20 cellular contexts compared by ENCODE assay signal in the genomic region with DNA sequence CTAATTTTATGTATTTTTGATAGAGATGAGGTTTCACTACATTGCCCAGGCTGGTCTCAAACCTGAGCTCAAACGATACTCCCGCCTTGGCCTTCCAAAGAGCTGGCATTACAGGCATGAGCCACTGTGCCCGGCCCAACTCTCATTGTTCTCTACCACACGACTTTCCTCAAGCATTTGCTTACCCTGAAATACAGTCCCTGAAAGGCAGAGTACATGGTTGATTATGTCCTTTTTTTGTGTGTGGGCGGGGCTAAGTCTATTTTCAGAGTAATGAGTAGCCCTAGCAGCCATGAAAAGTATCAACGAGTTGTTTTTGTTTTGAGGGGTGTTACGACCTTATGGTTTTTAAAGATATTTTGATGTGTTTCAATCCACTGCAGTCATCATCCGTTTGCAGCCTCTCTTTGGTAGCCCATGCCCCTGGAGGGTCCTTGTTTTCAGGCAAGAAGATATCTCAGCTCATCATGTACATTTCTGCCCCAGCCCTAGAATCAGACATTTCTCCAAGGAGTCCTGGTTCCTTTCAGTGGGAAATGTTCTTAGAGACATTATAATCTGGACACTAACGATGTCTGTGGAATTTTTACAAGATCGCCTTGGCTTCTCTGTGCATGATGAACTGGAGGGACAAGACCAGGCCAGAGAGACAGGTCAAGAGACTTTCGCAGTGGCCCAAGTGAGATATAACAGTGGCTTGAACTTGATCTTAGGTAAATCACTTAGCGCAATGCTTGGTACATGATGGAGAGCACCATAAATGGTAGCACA.
"Had no signal": no experiment of that assay in that cellular context is flagged by ENCODE, and none has a peak within 500 bp of the region (broad histone marks: within the 10 kb centered on the region; RNA-seq: fewer than 3 reads in every experiment).

No MANE protein-coding gene starts in this region.

- H3K9me3 Mint-ChIP-seq: activated CD4-positive, alpha-beta T cell treated with anti-CD3 and anti-CD28 coated beads, Interleukin-2, amount 10 ng/mL, durations not matched to agents 24 days and 14 days; activated CD8-positive, alpha-beta T cell treated with anti-CD3 and anti-CD28 coated beads for 36 hours; activated naive CD4-positive, alpha-beta T cell treated with anti-CD3 and anti-CD28 coated beads for 36 hours; activated naive CD8-positive, alpha-beta T cell treated with anti-CD3 and anti-CD28 coated beads, Interleukin-2, amount 50 U/mL, for 24 hours; activated T-cell treated with anti-CD3 and anti-CD28 coated beads, Interleukin-2, amount 50 U/mL, for 24 hours; activated T-helper 2 cell treated with anti-CD3 and anti-CD28 coated beads, Interferon-gamma antibody, Interleukin-2, Interleukin-4, amounts not matched to agents 10 μg/mL and 5 μg/mL and 100 μg/mL, durations not matched to agents 14 hours and 24 hours and 36 hours; nephron had no signal

- H3K27me3 Mint-ChIP-seq: activated CD4-positive, alpha-beta T cell treated with anti-CD3 and anti-CD28 coated beads, Interleukin-2, amount 10 ng/mL, durations not matched to agents 24 days and 14 days; activated CD8-positive, alpha-beta T cell treated with anti-CD3 and anti-CD28 coated beads for 36 hours; activated naive CD8-positive, alpha-beta T cell treated with anti-CD3 and anti-CD28 coated beads, Interleukin-2, amount 50 U/mL, for 24 hours; activated T-cell treated with anti-CD3 and anti-CD28 coated beads, Interleukin-2, amount 50 U/mL, for 24 hours had no signal

- H3K36me3 ChIP-seq: brain microvascular endothelial cell, lower lobe of right lung, prostate gland, suprapubic skin had no signal

- H3K4me1 ChIP-seq: lower lobe of right lung, prostate gland had no signal

- H3K4me1 Mint-ChIP-seq: activated CD4-positive, alpha-beta T cell treated with anti-CD3 and anti-CD28 coated beads, Interleukin-2, amount 10 ng/mL, durations not matched to agents 24 days and 14 days; activated naive CD8-positive, alpha-beta T cell treated with anti-CD3 and anti-CD28 coated beads, Interleukin-2, amount 50 U/mL, for 24 hours had no signal

- ATAC-seq: activated CD8-positive, alpha-beta T cell treated with anti-CD3 and anti-CD28 coated beads for 36 hours; activated naive CD8-positive, alpha-beta T cell treated with anti-CD3 and anti-CD28 coated beads, Interleukin-2, amount 50 U/mL, for 24 hours; esophagus mucosa; lower lobe of right lung; stimulated activated naive CD8-positive, alpha-beta T cell treated with anti-CD3 and anti-CD28 coated beads, Interleukin-15, Interleukin-2, amounts not matched to agents 100 U/mL and 50 U/mL, for 24 hours had no signal

- H3K4me2 ChIP-seq: hepatocyte had no signal

- H3K4me3 ChIP-seq: hepatocyte, lower lobe of right lung, prostate gland, suprapubic skin had no signal

- H3K79me2 ChIP-seq: hepatocyte had no signal

- H2AFZ ChIP-seq: hepatocyte had no signal

- H3K4me3 Mint-ChIP-seq: activated CD4-positive, alpha-beta T cell treated with anti-CD3 and anti-CD28 coated beads, Interleukin-2, amount 10 ng/mL, durations not matched to agents 24 days and 14 days; activated CD8-positive, alpha-beta T cell treated with anti-CD3 and anti-CD28 coated beads for 36 hours; activated naive CD4-positive, alpha-beta T cell treated with anti-CD3 and anti-CD28 coated beads for 36 hours; activated naive CD8-positive, alpha-beta T cell treated with anti-CD3 and anti-CD28 coated beads, Interleukin-2, amount 50 U/mL, for 24 hours; activated T-cell treated with anti-CD3 and anti-CD28 coated beads, Interleukin-2, amount 50 U/mL, for 24 hours; nephron had no signal

- H3K27ac ChIP-seq: brain microvascular endothelial cell, hepatocyte, lower lobe of right lung, prostate gland, suprapubic skin had no signal

- H3K27me3 ChIP-seq: brain microvascular endothelial cell, hepatocyte, suprapubic skin had no signal

- H3K9me3 ChIP-seq: lower lobe of right lung, prostate gland, suprapubic skin had no signal

- DNase-seq: activated CD4-positive, alpha-beta T cell treated with anti-CD3 and anti-CD28 coated beads, Interleukin-2, amount 10 ng/mL, durations not matched to agents 24 days and 14 days; activated CD8-positive, alpha-beta T cell treated with anti-CD3 and anti-CD28 coated beads for 36 hours; activated naive CD4-positive, alpha-beta T cell treated with anti-CD3 and anti-CD28 coated beads for 36 hours; activated naive CD8-positive, alpha-beta T cell treated with anti-CD3 and anti-CD28 coated beads, Interleukin-2, amount 50 U/mL, for 24 hours; activated T-cell treated with anti-CD3 and anti-CD28 coated beads, Interleukin-2, amount 50 U/mL, for 24 hours; aorta; brain microvascular endothelial cell; cerebellar nuclear complex; effector CD4-positive, alpha-beta T cell; lower lobe of right lung; stimulated activated CD4-positive, alpha-beta T cell treated with anti-CD3 and anti-CD28 coated beads, Interleukin-2, amount 100 ng/mL, for 24 hours; stimulated activated naive CD8-positive, alpha-beta T cell treated with anti-CD3 and anti-CD28 coated beads, Interleukin-15, Interleukin-2, amounts not matched to agents 100 U/mL and 50 U/mL, for 24 hours; T1000; trophoblast cell had no signal

- H3K27ac Mint-ChIP-seq: activated CD4-positive, alpha-beta T cell treated with anti-CD3 and anti-CD28 coated beads, Interleukin-2, amount 10 ng/mL, durations not matched to agents 24 days and 14 days; activated CD8-positive, alpha-beta T cell treated with anti-CD3 and anti-CD28 coated beads for 36 hours; activated naive CD4-positive, alpha-beta T cell treated with anti-CD3 and anti-CD28 coated beads for 36 hours; activated naive CD8-positive, alpha-beta T cell treated with anti-CD3 and anti-CD28 coated beads, Interleukin-2, amount 50 U/mL, for 24 hours; activated T-cell treated with anti-CD3 and anti-CD28 coated beads, Interleukin-2, amount 50 U/mL, for 24 hours; activated T-helper 2 cell treated with anti-CD3 and anti-CD28 coated beads, Interferon-gamma antibody, Interleukin-2, Interleukin-4, amounts not matched to agents 10 μg/mL and 5 μg/mL and 100 μg/mL, durations not matched to agents 14 hours and 24 hours and 36 hours; nephron had no signal
